Comparison of ENCODE assay signal across 19 cellular contexts in the genomic region with DNA sequence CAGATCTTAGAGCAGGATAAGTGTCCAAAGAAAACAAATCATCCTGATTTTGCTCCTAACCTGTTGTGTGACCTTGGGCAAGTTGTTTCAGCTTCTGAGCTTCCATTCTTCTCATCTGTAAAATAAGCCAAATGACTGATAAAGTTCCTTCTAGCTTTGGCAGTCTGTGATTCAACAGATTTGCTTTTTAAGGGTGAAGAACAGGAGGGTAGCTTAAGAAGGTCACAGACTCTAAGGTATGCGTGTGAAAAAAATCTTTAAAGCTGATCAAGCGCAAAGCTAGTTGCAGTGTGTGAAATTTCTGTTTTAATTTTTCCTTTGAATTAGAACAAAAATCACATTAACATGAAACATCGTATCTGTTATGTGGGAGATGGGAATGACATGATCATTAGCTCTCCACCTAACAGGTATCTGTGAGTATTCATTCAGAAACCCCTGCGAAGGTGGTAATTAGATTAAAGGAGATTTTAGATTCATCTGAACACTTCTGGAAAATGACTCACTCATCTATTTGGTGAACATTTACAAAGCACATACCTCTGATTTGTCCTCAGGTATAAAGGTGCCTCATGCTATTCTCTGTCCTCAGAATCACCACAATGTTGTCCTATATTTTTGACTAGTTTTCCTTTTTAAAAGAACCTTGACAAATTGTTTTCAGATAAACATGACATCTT.
A peak's percentile ranks its signal among the peaks of the same experiment; 100 is the strongest.
DNase-seq lines count a peak whose midpoint lies in the region; ATAC-seq and TF ChIP-seq lines count a peak whose summit lies in the region.
"Had no signal": no experiment of that assay in that cellular context is flagged by ENCODE, and none has a peak within 500 bp of the region (broad histone marks: within the 10 kb centered on the region; RNA-seq: fewer than 3 reads in every experiment).

No MANE protein-coding gene starts in this region.

- no peaks in the 10 kb centered on the region for H3K27me3 Mint-ChIP-seq in activated CD4-positive, alpha-beta T cell treated with anti-CD3 and anti-CD28 coated beads for 36 hours

- POLR2A ChIA-PET in activated CD4-positive, alpha-beta T cell treated with anti-CD3 and anti-CD28 coated beads for 36 hours (lab: Charles Lee): interaction anchor here (0.7 kb wide), 1 partner anchor 12 kb away, joined by 3 read pairs; no protein-coding TSS in a partner anchor
- POLR2A ChIA-PET in GM10248 (lab: Yijun Ruan, JAX): no interaction called here

- no peak overlapping the region for H3K4me3 Mint-ChIP-seq in activated CD4-positive, alpha-beta T cell treated with anti-CD3 and anti-CD28 coated beads for 36 hours
- H3K4me3 Mint-ChIP-seq: CD8-positive, alpha-beta memory T cell; HFFc6 had no signal

- H3K4me1 Mint-ChIP-seq in activated CD4-positive, alpha-beta T cell treated with anti-CD3 and anti-CD28 coated beads for 36 hours: peaks cover 43% of the 10 kb centered on the region
- H3K4me1 Mint-ChIP-seq: CD8-positive, alpha-beta memory T cell had no signal

- no peaks in the 10 kb centered on the region for H3K36me3 Mint-ChIP-seq in activated CD4-positive, alpha-beta T cell treated with anti-CD3 and anti-CD28 coated beads for 36 hours (ENCODE audit: low read depth)
- H3K36me3 Mint-ChIP-seq in activated naive CD4-positive, alpha-beta T cell treated with anti-CD3 and anti-CD28 coated beads, Interleukin-2, amount 50 U/mL, for 72 hours: no peaks in the 10 kb centered on the region
- H3K36me3 Mint-ChIP-seq: CD8-positive, alpha-beta memory T cell had no signal

- TF ChIP-seq CTCF in epithelial cell of esophagus (IDR thresholded peaks at IDR 0.05; ENCODE audit: insufficient read depth, low read depth, low read length, missing control alignments) (no peak), GM10248 (IDR thresholded peaks at IDR 0.05; ENCODE audit: control extremely low read depth, extremely low read depth, low read depth, missing control alignments) (no peak)

- no peaks in the 10 kb centered on the region for H3K9me3 Mint-ChIP-seq in activated CD4-positive, alpha-beta T cell treated with anti-CD3 and anti-CD28 coated beads for 36 hours (ENCODE audit: low read depth)
- peaks cover 0 to 3% of the 10 kb centered on the region in 2 donors for H3K9me3 Mint-ChIP-seq in activated naive CD4-positive, alpha-beta T cell treated with anti-CD3 and anti-CD28 coated beads, Interleukin-2, amount 50 U/mL, for 72 hours
- H3K9me3 Mint-ChIP-seq: CD8-positive, alpha-beta memory T cell; HFFc6 had no signal

- CTCF ChIA-PET in activated CD4-positive, alpha-beta T cell treated with anti-CD3 and anti-CD28 coated beads for 36 hours (lab: Charles Lee): interaction anchor here (0.6 to 1.1 kb wide), 3 partner anchors 26 to 356 kb away, joined by 3 read pairs; no protein-coding TSS in a partner anchor
- CTCF ChIA-PET in GM10248 (lab: Yijun Ruan, JAX): interaction anchor here (1.5 kb wide), 2 partner anchors 10 to 182 kb away, joined by 3 to 4 read pairs; no protein-coding TSS in a partner anchor

- ATAC-seq in activated CD4-positive, alpha-beta T cell treated with anti-CD3 and anti-CD28 coated beads for 36 hours: peak; percentile 71
- peak; percentile 51 to 81 for ATAC-seq in activated naive CD4-positive, alpha-beta T cell treated with anti-CD3 and anti-CD28 coated beads, Interleukin-2, amount 50 U/mL, for 72 hours
- no peak for ATAC-seq in HG02884 (IDR thresholded peaks at IDR 0.05; ENCODE audit: unreplicated experiment)
- ATAC-seq: HepG2 had no signal

- intact Hi-C loops in activated CD4-positive, alpha-beta T cell treated with anti-CD3 and anti-CD28 coated beads for 36 hours (cut with DNase I, micrococcal nuclease): no loop called here

- H3K27ac Mint-ChIP-seq in activated CD4-positive, alpha-beta T cell treated with anti-CD3 and anti-CD28 coated beads for 36 hours: no peak overlapping the region
- H3K27ac Mint-ChIP-seq in activated naive CD4-positive, alpha-beta T cell treated with anti-CD3 and anti-CD28 coated beads, Interleukin-2, amount 50 U/mL, for 72 hours: peak overlapping the region in 1 of 2 donors; percentile 63
- H3K27ac Mint-ChIP-seq: CD8-positive, alpha-beta memory T cell; HFFc6 had no signal

- H3K4me3 ChIP-seq in epithelial cell of esophagus (ENCODE audit: low read length): no peak overlapping the region

- DNase-seq in activated CD4-positive, alpha-beta T cell treated with anti-CD3 and anti-CD28 coated beads for 36 hours: no peak
- no peak for DNase-seq in activated CD4-positive, alpha-beta T cell treated with anti-CD3 and anti-CD28 coated beads, Interleukin-2, amount 50 U/mL, for 4 hours
- DNase-seq in activated naive CD4-positive, alpha-beta T cell treated with anti-CD3 and anti-CD28 coated beads, Interleukin-2, amount 50 U/mL, for 72 hours (ENCODE audit: low spot score in 2 of 2): no peak
- DNase-seq in activated naive CD4-positive, alpha-beta T cell treated with Interleukin-2 at 50 U/mL for 16 hours: no peak
- DNase-seq in NCI-H69 (lab: John Stamatoyannopoulos, UW): peak; percentile 9
- DNase-seq in epithelial cell of esophagus (ENCODE audit: low read depth): peak; percentile 40
- no peak for DNase-seq in GM10248 (ENCODE audit: extremely low spot score)
- DNase-seq: CD8-positive, alpha-beta memory T cell; H7; HFFc6; KBM-7; NCI-H1092 treated with DMSO at 0.1 percent for 48 hours; NCI-H1436 treated with DMSO at 0.1 percent for 48 hours; NCI-H1930; NCI-H2227 treated with DMSO at 0.1 percent for 48 hours; NCI-H774; Right ventricle myocardium superior had no signal

Comparison
In these comparisons a context has a peak if more than half of its experiments do, and no peak if none do; other contexts are left out.
1. DNase-seq: peak in NCI-H69 (single experiment) and epithelial cell of esophagus (single experiment); none in activated CD4-positive, alpha-beta T cell treated with anti-CD3 and anti-CD28 coated beads for 36 hours (single experiment), activated CD4-positive, alpha-beta T cell treated with anti-CD3 and anti-CD28 coated beads, Interleukin-2, amount 50 U/mL, for 4 hours (0 of 2), activated naive CD4-positive, alpha-beta T cell treated with anti-CD3 and anti-CD28 coated beads, Interleukin-2, amount 50 U/mL, for 72 hours (0 of 2), activated naive CD4-positive, alpha-beta T cell treated with Interleukin-2 at 50 U/mL for 16 hours (single experiment) and GM10248 (single experiment).